Comparison of ENCODE assay signal across 9 cellular contexts in the genomic region with DNA sequence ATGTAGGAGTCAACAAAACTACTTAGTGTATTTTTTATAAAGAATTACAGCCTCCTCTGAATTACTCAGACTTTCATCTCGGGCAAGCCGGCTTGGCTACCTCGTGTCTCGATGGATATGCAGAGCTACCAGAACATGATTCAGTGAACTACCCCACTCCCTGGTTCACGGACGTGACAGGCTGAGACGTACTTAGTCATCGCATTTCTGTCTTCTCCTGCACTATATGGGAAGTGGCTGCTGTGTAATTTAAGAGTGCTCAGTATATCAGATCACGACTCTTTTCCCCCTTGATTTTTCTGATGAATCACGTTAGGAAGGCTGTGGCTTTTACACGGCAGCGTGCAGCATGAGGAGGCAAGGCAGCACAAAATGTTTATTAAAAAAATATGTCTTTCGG.
DNase-seq lines count a peak whose midpoint lies in the region; ATAC-seq, FAIRE-seq and TF ChIP-seq lines count a peak whose summit lies in the region.
"Had no signal": no experiment of that assay in that cellular context is flagged by ENCODE, and none has a peak within 500 bp of the region (broad histone marks: within the 10 kb centered on the region; RNA-seq: fewer than 3 reads in every experiment).

No MANE protein-coding gene starts in this region.

- H3K9ac ChIP-seq in endothelial cell of umbilical vein (replicated peaks; ENCODE audit: extremely low read depth, insufficient read depth, low read length) (peak overlapping the region; percentile 98), Karpas-422 (ENCODE audit: low read length) (no peak overlapping the region)

- no peaks in the 10 kb centered on the region for H3K79me2 ChIP-seq in endothelial cell of umbilical vein (ENCODE audit: control insufficient read depth, insufficient read depth, low read length)
- no peaks in the 10 kb centered on the region for H3K79me2 ChIP-seq in Karpas-422 (ENCODE audit: low read length)
- H3K79me2 ChIP-seq in OCI-LY7 (ENCODE audit: insufficient read depth, low read depth, low read length), result no peaks in the 10 kb centered on the region

- intact Hi-C loops in endothelial cell of umbilical vein (cut with micrococcal nuclease) (loop anchor here (1.0 to 10.0 kb wide), 8 partner anchors 112 to 1721 kb away; a partner anchor contains a TSS), OCI-LY7 (cut with micrococcal nuclease; ENCODE audit: unreplicated experiment) (no loop called here)

- H3K4me1 ChIP-seq in endothelial cell of umbilical vein (ENCODE audit: control insufficient read depth, extremely low read depth, insufficient read depth, low read length) (peaks cover 47% of the 10 kb centered on the region), Karpas-422 (ENCODE audit: low read length) (no peaks in the 10 kb centered on the region), OCI-LY7 (ENCODE audit: insufficient read depth, low read length, poor library complexity, severe bottlenecking) (no peaks in the 10 kb centered on the region)

- H3K9me3 ChIP-seq in endothelial cell of umbilical vein (replicated peaks; ENCODE audit: control insufficient read depth, insufficient read depth, low read length) (no peaks in the 10 kb centered on the region), Karpas-422 (ENCODE audit: low read length) (peaks cover 3% of the 10 kb centered on the region; the same call in 1 of the 2 replicates), OCI-LY7 (ENCODE audit: low read length) (no peaks in the 10 kb centered on the region)

- H3K9me2 ChIP-seq in Karpas-422 (replicated peaks; ENCODE audit: insufficient read depth, low read length), result no peaks in the 10 kb centered on the region
- H3K9me2 ChIP-seq in OCI-LY7 (ENCODE audit: insufficient read depth, low read length), result no peaks in the 10 kb centered on the region

- H3K9me1 ChIP-seq in endothelial cell of umbilical vein (replicated peaks; ENCODE audit: control insufficient read depth, extremely low read depth, insufficient read depth, low read length), result no peaks in the 10 kb centered on the region

- H4K20me1 ChIP-seq in endothelial cell of umbilical vein (replicated peaks; ENCODE audit: control insufficient read depth, extremely low read depth, insufficient read depth, low read length) (no peaks in the 10 kb centered on the region), Karpas-422 (ENCODE audit: insufficient read depth, low read depth, low read length) (no peaks in the 10 kb centered on the region), OCI-LY7 (ENCODE audit: insufficient read depth, low read length) (no peaks in the 10 kb centered on the region)

- peak; percentile 37 for TF ChIP-seq POLR2A in endothelial cell of umbilical vein (IDR thresholded peaks at IDR 0.05; ENCODE audit: low read depth, low read length)

- FAIRE-seq in endothelial cell of umbilical vein (lab: Jason Lieb, UNC), result peak; percentile 95
- FAIRE-seq: islet of Langerhans had no signal

- H3K4me3 ChIP-seq in endothelial cell of umbilical vein (replicated peaks in 1 of 3; ENCODE audit: insufficient read depth in 1 of 3, low read depth in 1 of 3, low read length in 3 of 3), result peak overlapping the region in 1 of 3 experiments; percentile 66
- H3K4me3 ChIP-seq in Karpas-422 (ENCODE audit: low read length), result no peak overlapping the region
- H3K4me3 ChIP-seq in OCI-LY7 (ENCODE audit: low read depth, low read length, poor library complexity, severe bottlenecking), result no peak overlapping the region

- BruUV-seq in endothelial cell of umbilical vein (replicated peaks; lab: Mats Ljungman, UMichigan) (no TSS peak), OCI-LY7 (replicated peaks; lab: Mats Ljungman, UMichigan) (no TSS peak)

- no peak for TF ChIP-seq CTCF in endothelial cell of umbilical vein (IDR thresholded peaks at IDR 0.05; ENCODE audit: extremely low read depth in 1 of 2, insufficient read depth in 1 of 2, low read depth in 1 of 2, low read length in 2 of 2)
- TF ChIP-seq CTCF in OCI-LY7 (conservative IDR thresholded peaks at IDR 0.05; ENCODE audit: low read length), result no peak

- H3K27me3 ChIP-seq in endothelial cell of umbilical vein (ENCODE audit: control insufficient read depth in 2 of 2, insufficient read depth in 2 of 2, low read length in 2 of 2), result no peaks in the 10 kb centered on the region
- no peaks in the 10 kb centered on the region for H3K27me3 ChIP-seq in Karpas-422 (ENCODE audit: low read length)

- H3K4me2 ChIP-seq in endothelial cell of umbilical vein (ENCODE audit: insufficient read depth, low read length) (peak overlapping the region; percentile 94), Karpas-422 (ENCODE audit: low read depth, low read length, poor library complexity, severe bottlenecking) (no peak overlapping the region), OCI-LY7 (ENCODE audit: low read length) (no peak overlapping the region)

- no peak for ATAC-seq in HG03354 (IDR thresholded peaks at IDR 0.05; ENCODE audit: poor library complexity, severe bottlenecking, unreplicated experiment)

- dilution Hi-C loops in endothelial cell of umbilical vein (cut with MboI; ENCODE audit: extremely low pct_ligation_motif_present, low sequenced_read_pairs), result no loop called here

- no peaks in the 10 kb centered on the region for H3K36me3 ChIP-seq in endothelial cell of umbilical vein (ENCODE audit: control insufficient read depth in 2 of 2, extremely low read depth in 1 of 2, insufficient read depth in 2 of 2, low read length in 2 of 2)
- H3K36me3 ChIP-seq in Karpas-422 (ENCODE audit: insufficient read depth, low read length), result no peaks in the 10 kb centered on the region
- H3K36me3 ChIP-seq in OCI-LY7 (ENCODE audit: insufficient read depth, low read length), result no peaks in the 10 kb centered on the region

- POLR2A ChIA-PET in endothelial cell of umbilical vein (lab: Charles Lee), result interaction anchor here (0.7 to 1.6 kb wide), 2 partner anchors 11 to 1338 kb away, joined by 3 read pairs; no protein-coding TSS in a partner anchor
- POLR2A ChIA-PET in OCI-LY7 (lab: Charles Lee), result no interaction called here

- H2AFZ ChIP-seq in endothelial cell of umbilical vein (ENCODE audit: low read depth, low read length) (no peak overlapping the region), Karpas-422 (ENCODE audit: low read length) (no peak overlapping the region), OCI-LY7 (ENCODE audit: low read length) (no peak overlapping the region)

- CTCF ChIA-PET in endothelial cell of umbilical vein (lab: Charles Lee) (interaction anchor here (2.2 kb wide), 1 partner anchor 182 kb away, joined by 7 read pairs; no protein-coding TSS in a partner anchor), OCI-LY7 (lab: Charles Lee; ENCODE audit: unreplicated experiment) (no interaction called here)

- H3K27ac ChIP-seq in endothelial cell of umbilical vein (ENCODE audit: insufficient read depth, low read depth, low read length) (peak overlapping the region; percentile 100), Karpas-422 (ENCODE audit: low read length) (no peak overlapping the region), OCI-LY7 (ENCODE audit: low read depth, low read length, poor library complexity, severe bottlenecking) (no peak overlapping the region)

- DNase-seq in GM04504 (ENCODE audit: low read depth), result peak; percentile 88
- peak; percentile 34 to 46 for DNase-seq in activated CD4-positive, alpha-beta T cell treated with anti-CD3 and anti-CD28 coated beads for 24 hours (ENCODE audit: low read depth in 2 of 2)
- peak; percentile 94 for DNase-seq in endothelial cell of umbilical vein (ENCODE audit: low read depth, low spot score)
- peak; percentile 83 for DNase-seq in stimulated activated CD4-positive, alpha-beta T cell treated with anti-CD3 and anti-CD28 coated beads, Interleukin-1b, Interleukin-23, amount 100 ng/mL, for 48 hours
- DNase-seq in Karpas-422, result no peak
- no peak for DNase-seq in OCI-LY7 (ENCODE audit: low spot score)
- no peak for DNase-seq in mucosa of gallbladder (ENCODE audit: low spot score)

TF ChIP-seq in endothelial cell of umbilical vein, 7 proteins besides CTCF, POLR2A, EP300 and RAD21:
- TF ChIP-seq, protein P1, sequence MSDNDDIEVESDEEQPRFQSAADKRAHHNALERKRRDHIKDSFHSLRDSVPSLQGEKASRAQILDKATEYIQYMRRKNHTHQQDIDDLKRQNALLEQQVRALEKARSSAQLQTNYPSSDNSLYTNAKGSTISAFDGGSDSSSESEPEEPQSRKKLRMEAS (IDR thresholded peaks at IDR 0.05; ENCODE audit: insufficient read depth, insufficient read length), result no peak
- peak; percentile 46 for TF ChIP-seq MYC (IDR thresholded peaks at IDR 0.05; ENCODE audit: low read depth, low read length)
- TF ChIP-seq GATA2 (IDR thresholded peaks at IDR 0.05; ENCODE audit: insufficient read depth, insufficient read length, low read depth, low read length), result peak; percentile 63
- peak; percentile 45 for TF ChIP-seq JUN (IDR thresholded peaks at IDR 0.05; ENCODE audit: borderline replicate concordance, insufficient read depth, insufficient read length, low read depth)
- TF ChIP-seq EZH2 (IDR thresholded peaks at IDR 0.05; ENCODE audit: borderline replicate concordance, low read depth, low read length, severe bottlenecking), result no peak
- TF ChIP-seq POLR2AphosphoS5 (IDR thresholded peaks at IDR 0.05; ENCODE audit: insufficient read depth, low read depth, low read length), result peak; percentile 70
- TF ChIP-seq FOS (IDR thresholded peaks at IDR 0.05; ENCODE audit: borderline replicate concordance, insufficient read depth, low read length), result peak; percentile 90

Comparison
In these comparisons a context has a peak if more than half of its experiments do, and no peak if none do; other contexts are left out.
1. DNase-seq: peak in GM04504 (single experiment), activated CD4-positive, alpha-beta T cell treated with anti-CD3 and anti-CD28 coated beads for 24 hours (2 of 2), endothelial cell of umbilical vein (single experiment) and stimulated activated CD4-positive, alpha-beta T cell treated with anti-CD3 and anti-CD28 coated beads, Interleukin-1b, Interleukin-23, amount 100 ng/mL, for 48 hours (single experiment); none in Karpas-422 (single experiment), OCI-LY7 (single experiment) and mucosa of gallbladder (single experiment).